ENCODE assay signal across 19 cellular contexts in genomic region chr3:114669614-114670013, GRCh38.
"Had no signal": no experiment of that assay in that cellular context is flagged by ENCODE, and none has a peak within 500 bp of the region (broad histone marks: within the 10 kb centered on the region; RNA-seq: fewer than 3 reads in every experiment).

No MANE protein-coding gene starts in this region.

- H3K4me1 ChIP-seq: right lobe of liver had no signal

- ATAC-seq: activated CD4-positive, alpha-beta T cell treated with anti-CD3 and anti-CD28 coated beads for 36 hours; heart right ventricle; naive thymus-derived CD8-positive, alpha-beta T cell; pancreas; right lobe of liver; stimulated activated effector memory CD8-positive, alpha-beta T cell treated with anti-CD3 and anti-CD28 coated beads, Interleukin-12 subunit alpha, Interleukin-12 subunit beta, amount 100 ng/mL, for 72 hours; WTC11 had no signal

- H3K27me3 Mint-ChIP-seq: activated CD4-positive, alpha-beta T cell treated with anti-CD3 and anti-CD28 coated beads for 36 hours; activated naive CD4-positive, alpha-beta T cell treated with anti-CD3 and anti-CD28 coated beads, Interleukin-2, amount 50 U/mL, for 24 hours; naive thymus-derived CD8-positive, alpha-beta T cell had no signal

- H3K36me3 Mint-ChIP-seq: stimulated activated effector memory CD8-positive, alpha-beta T cell treated with anti-CD3 and anti-CD28 coated beads, Interleukin-12 subunit alpha, Interleukin-12 subunit beta, amount 100 ng/mL, for 72 hours; WTC11 had no signal

- H3K4me1 Mint-ChIP-seq: stimulated activated effector memory CD8-positive, alpha-beta T cell treated with anti-CD3 and anti-CD28 coated beads, Interleukin-12 subunit alpha, Interleukin-12 subunit beta, amount 100 ng/mL, for 72 hours had no signal

- H3K27ac Mint-ChIP-seq: activated CD4-positive, alpha-beta T cell treated with anti-CD3 and anti-CD28 coated beads for 36 hours; activated naive CD4-positive, alpha-beta T cell treated with anti-CD3 and anti-CD28 coated beads, Interleukin-2, amount 50 U/mL, for 24 hours; endodermal cell; naive thymus-derived CD8-positive, alpha-beta T cell; stimulated activated effector memory CD8-positive, alpha-beta T cell treated with anti-CD3 and anti-CD28 coated beads, Interleukin-12 subunit alpha, Interleukin-12 subunit beta, amount 100 ng/mL, for 72 hours; WTC11 had no signal

- DNase-seq: activated CD4-positive, alpha-beta T cell treated with anti-CD3 and anti-CD28 coated beads for 36 hours; activated CD4-positive, alpha-beta T cell treated with anti-CD3 and anti-CD28 coated beads, Interleukin-2, amount 50 U/mL, for 48 hours; activated gamma-delta T cell; amniotic stem cell; endodermal cell; heart right ventricle; immature natural killer cell; mesendoderm; naive thymus-derived CD8-positive, alpha-beta T cell; pancreas; right lobe of liver; stimulated activated CD4-positive, alpha-beta T cell treated with anti-CD3 and anti-CD28 coated beads, Interleukin-4, amount 100 ng/mL, for 24 hours; stomach; upper lobe of left lung had no signal

- H3K4me3 Mint-ChIP-seq: activated CD4-positive, alpha-beta T cell treated with anti-CD3 and anti-CD28 coated beads for 36 hours; activated naive CD4-positive, alpha-beta T cell treated with anti-CD3 and anti-CD28 coated beads, Interleukin-2, amount 50 U/mL, for 24 hours; endodermal cell; immature natural killer cell; naive thymus-derived CD8-positive, alpha-beta T cell; stimulated activated effector memory CD8-positive, alpha-beta T cell treated with anti-CD3 and anti-CD28 coated beads, Interleukin-12 subunit alpha, Interleukin-12 subunit beta, amount 100 ng/mL, for 72 hours; WTC11 had no signal

- H3K9me3 ChIP-seq: heart right ventricle, pancreas, right lobe of liver, stomach, upper lobe of left lung had no signal

- H3K4me3 ChIP-seq: heart right ventricle, pancreas, right lobe of liver, smooth muscle cell, stomach, upper lobe of left lung had no signal

- H3K9me3 Mint-ChIP-seq: endodermal cell; immature natural killer cell; stimulated activated effector memory CD8-positive, alpha-beta T cell treated with anti-CD3 and anti-CD28 coated beads, Interleukin-12 subunit alpha, Interleukin-12 subunit beta, amount 100 ng/mL, for 72 hours; WTC11 had no signal

- H3K27me3 ChIP-seq: heart right ventricle, pancreas, right lobe of liver, stomach, upper lobe of left lung had no signal

- FAIRE-seq: colon, pancreas had no signal

- H3K36me3 ChIP-seq: heart right ventricle, pancreas, right lobe of liver, stomach, upper lobe of left lung had no signal

- H3K27ac ChIP-seq: heart right ventricle, pancreas, right lobe of liver, stomach, upper lobe of left lung had no signal

- H3K4me2 ChIP-seq: smooth muscle cell had no signal
